Comparison of ENCODE assay signal across 1 cellular context in genomic region chr19:12800873-12801465, GRCh38.
TF ChIP-seq lines count a peak whose summit lies in the region.

No MANE protein-coding gene starts in this region.

TF ChIP-seq in K562, 482 proteins besides CTCF, POLR2A, EP300 and RAD21 (continued from another document):
- peak; percentile 8; the same call in 1 of the 2 replicates for TF ChIP-seq ARID4B (CRISPR knock-in tag; IDR thresholded peaks at IDR 0.05)
- TF ChIP-seq SMAD4 (CRISPR knock-in tag; conservative IDR thresholded peaks at IDR 0.05) = no peak
- peak; percentile 0 for TF ChIP-seq SAP30 (IDR thresholded peaks at IDR 0.05; ENCODE audit: borderline replicate concordance, insufficient read depth, low read depth, low read length, poor library complexity, severe bottlenecking)
- TF ChIP-seq CREB1 (IDR thresholded peaks at IDR 0.05) = no peak
- TF ChIP-seq CREB1 (CRISPR knock-in tag; IDR thresholded peaks at IDR 0.05) = no peak
- no peak for TF ChIP-seq CSDE1 (IDR thresholded peaks at IDR 0.05)
- no peak for TF ChIP-seq CBFB (CRISPR knock-in tag; IDR thresholded peaks at IDR 0.05)
- no peak for TF ChIP-seq ZNF23 (CRISPR knock-in tag; IDR thresholded peaks at IDR 0.05)
- TF ChIP-seq ATF3 (IDR thresholded peaks at IDR 0.05) = no peak
- TF ChIP-seq ATF3 (CRISPR knock-in tag; conservative IDR thresholded peaks at IDR 0.05) = peak; percentile 43; the same call in 1 of the 2 replicates
- TF ChIP-seq HMGN3 (IDR thresholded peaks at IDR 0.05; ENCODE audit: borderline replicate concordance, extremely low read depth, insufficient read length, low read depth, low read length) = no peak
TF ChIP-seq in K562: peak in this region for 14.
